ENCODE assay signal across 1 cellular context in genomic region chr5:132813599-132814440, GRCh38.
TF ChIP-seq lines count a peak whose summit lies in the region.

No MANE protein-coding gene starts in this region.

TF ChIP-seq in SK-N-SH, 30 proteins besides CTCF, POLR2A, EP300 and RAD21:
- no peak for TF ChIP-seq USF1 (IDR thresholded peaks at IDR 0.05; ENCODE audit: borderline replicate concordance, low read depth)
- peak; percentile 59 for TF ChIP-seq MAX (IDR thresholded peaks at IDR 0.05; ENCODE audit: low read depth)
